ENCODE assay signal across 8 cellular contexts in the genomic region with DNA sequence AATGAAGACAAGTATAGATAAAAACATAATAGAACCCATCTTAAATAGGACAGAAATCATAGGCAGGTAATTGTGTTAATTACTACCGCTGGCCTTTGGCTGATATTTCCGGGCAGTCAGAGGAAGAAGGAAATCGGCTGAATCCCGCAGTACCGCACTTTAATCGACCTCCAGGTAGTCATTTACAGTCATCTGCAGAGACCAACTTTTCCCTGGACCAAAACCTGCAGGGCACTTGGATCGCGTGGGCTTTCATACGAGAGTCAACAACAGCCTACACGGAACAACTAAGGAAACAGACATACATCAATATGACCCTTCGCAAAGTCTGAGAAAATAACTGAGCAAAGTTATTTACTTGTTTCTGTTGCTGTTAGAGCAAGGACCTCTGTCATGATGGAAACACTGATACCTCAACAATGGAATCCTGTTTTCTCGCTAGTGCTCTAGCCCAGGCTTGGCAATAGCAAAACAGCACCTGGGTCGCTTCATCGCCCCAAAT. TPM values are rescaled to one million over a fixed set of nuclear protein-coding genes. Genes with fewer than 3 reads are reported as not detected.
A peak's percentile ranks its signal among the peaks of the same experiment; 100 is the strongest.
DNase-seq lines count a peak whose midpoint lies in the region; ATAC-seq, FAIRE-seq and TF ChIP-seq lines count a peak whose summit lies in the region.

No MANE protein-coding gene starts in this region.

- ATAC-seq in A549 (no peak), GM18858 (IDR thresholded peaks at IDR 0.05; ENCODE audit: unreplicated experiment) (peak; percentile 0), GM19467 (IDR thresholded peaks at IDR 0.05; ENCODE audit: unreplicated experiment) (no peak), GM21825 (IDR thresholded peaks at IDR 0.05; ENCODE audit: unreplicated experiment) (no peak)

- H3K4me3 ChIP-seq in A549 (peak overlapping the region; percentile 76), epithelial cell of proximal tubule (ENCODE audit: low read depth, low read length) (peak overlapping the region; percentile 94), neuronal stem cell (ENCODE audit: low read length in 2 of 2) (peak overlapping the region; percentile 80 to 90)

- no peak overlapping the region for H2AK5ac ChIP-seq in neuronal stem cell (ENCODE audit: low read depth, low read length)

- TF ChIP-seq POLR2A in A549 (IDR thresholded peaks at IDR 0.05; ENCODE audit: low read length) (no peak), H54 (IDR thresholded peaks at IDR 0.05; ENCODE audit: low read depth, low read length) (no peak)

- H4K91ac ChIP-seq in neuronal stem cell (ENCODE audit: low read depth, low read length, poor library complexity), result no peak overlapping the region

- peaks cover 5% of the 10 kb centered on the region for H3K79me1 ChIP-seq in neuronal stem cell (ENCODE audit: low read depth, low read length)

- no peak overlapping the region for H2BK5ac ChIP-seq in neuronal stem cell (ENCODE audit: low read length)

- no peaks in the 10 kb centered on the region for H3K27me3 ChIP-seq in neuronal stem cell (ENCODE audit: control insufficient read depth in 3 of 3, insufficient read depth in 3 of 3, low read depth in 1 of 3, low read length in 3 of 3)

- TF ChIP-seq CTCF in A549 (IDR thresholded peaks at IDR 0.05), result no peak
- TF ChIP-seq CTCF in epithelial cell of proximal tubule (conservative IDR thresholded peaks at IDR 0.05; ENCODE audit: low read depth, low read length), result no peak

- H3K9me3 ChIP-seq in A549, result no peaks in the 10 kb centered on the region
- H3K9me3 ChIP-seq in neuronal stem cell (replicated peaks in 1 of 2; ENCODE audit: control insufficient read depth in 2 of 2, insufficient read depth in 1 of 2, low read depth in 1 of 2, low read length in 2 of 2), result peaks cover 0 to 9% of the 10 kb centered on the region in 2 donors

- H3K4ac ChIP-seq in neuronal stem cell (ENCODE audit: low read length), result no peak overlapping the region

- DNase-seq in A549 (ENCODE audit: low read depth in 1 of 2, low spot score in 1 of 2), result no peak
- peak; percentile 28 for DNase-seq in SW480 (ENCODE audit: low spot score)
- no peak for DNase-seq in epithelial cell of proximal tubule (ENCODE audit: low read depth)
- DNase-seq in neuronal stem cell (ENCODE audit: low spot score), result no peak
- DNase-seq in H54 (ENCODE audit: insufficient read length, low spot score), result no peak

- peak overlapping the region; percentile 75 for H3K9ac ChIP-seq in neuronal stem cell (ENCODE audit: low read depth, low read length, poor library complexity)

- POLR2A ChIA-PET in A549 (lab: Yijun Ruan, JAX), result interaction anchor here (1.4 kb wide), 1 partner anchor 10 kb away, joined by 7 read pairs; no protein-coding TSS in a partner anchor

- H2BK120ac ChIP-seq in neuronal stem cell (ENCODE audit: low read depth, low read length), result no peak overlapping the region

- 17% methylated on average over 14 of the region's 14 CpGs for WGBS in A549 (ENCODE audit: missing lambda C conversion rate)
- WGBS in neuronal stem cell (ENCODE audit: extremely low coverage in 2 of 2, insufficient read length in 2 of 2, insufficient replicate concordance in 1 of 2), 2 donors, result no CpG with 5 or more reads among the region's 14 CpGs

- peaks cover 23% of the 10 kb centered on the region; the same call in 2 of the 3 replicates for H3K4me1 ChIP-seq in A549
- peaks cover 3 to 6% of the 10 kb centered on the region in 2 donors for H3K4me1 ChIP-seq in neuronal stem cell (ENCODE audit: control insufficient read depth in 2 of 2, insufficient read depth in 1 of 2, low read depth in 1 of 2, low read length in 2 of 2)

- H3K27ac ChIP-seq in A549, result peak overlapping the region; percentile 79 to 90
- peak overlapping the region; percentile 94 for H3K27ac ChIP-seq in neuronal stem cell (replicated peaks; ENCODE audit: low read length)

- TF ChIP-seq RAD21 in A549 (conservative IDR thresholded peaks at IDR 0.05 in 1 of 2, IDR thresholded peaks at IDR 0.05 in 1 of 2), result no peak

- peaks cover 3 to 28% of the 10 kb centered on the region in 2 donors for H3K36me3 ChIP-seq in neuronal stem cell (replicated peaks in 1 of 2; ENCODE audit: control insufficient read depth in 2 of 2, insufficient read depth in 2 of 2, low read length in 2 of 2)

- CTCF ChIA-PET in A549 (lab: Yijun Ruan, JAX), result interaction anchor here (0.6 kb wide), 1 partner anchor 1039 kb away, joined by 3 read pairs; no protein-coding TSS in a partner anchor

- H4K8ac ChIP-seq in neuronal stem cell (ENCODE audit: low read depth, low read length), result no peak overlapping the region

- H2BK12ac ChIP-seq in neuronal stem cell (ENCODE audit: low read length), result no peak overlapping the region

- H3K4me2 ChIP-seq in A549 (peak overlapping the region; percentile 91), neuronal stem cell (ENCODE audit: insufficient read depth, low read length, poor library complexity, severe bottlenecking) (peak overlapping the region; percentile 52)

- H3K23ac ChIP-seq in neuronal stem cell (ENCODE audit: low read depth, low read length, poor library complexity), result peak overlapping the region; percentile 40

- H2AFZ ChIP-seq in neuronal stem cell (ENCODE audit: low read length), result peak overlapping the region; percentile 91

- no peak overlapping the region for H3K18ac ChIP-seq in neuronal stem cell (ENCODE audit: low read length)

- no peak overlapping the region for H3K14ac ChIP-seq in neuronal stem cell (ENCODE audit: low read length)

- no peak for TF ChIP-seq EP300 in A549 (IDR thresholded peaks at IDR 0.05)

- no peak for FAIRE-seq in A549 (lab: Jason Lieb, UNC)
- no peak for FAIRE-seq in H54 (lab: Jason Lieb, UNC)

- H2BK15ac ChIP-seq in neuronal stem cell (ENCODE audit: low read length), result no peak overlapping the region

TF ChIP-seq in A549, 52 proteins besides CTCF, POLR2A, EP300 and RAD21 (continues in another document):
- no peak for TF ChIP-seq HOXB5 (CRISPR knock-in tag; IDR thresholded peaks at IDR 0.05)
- no peak for TF ChIP-seq PBX3 (IDR thresholded peaks at IDR 0.05)
- TF ChIP-seq HEYL (CRISPR knock-in tag; IDR thresholded peaks at IDR 0.05), result no peak
- TF ChIP-seq, protein P1, sequence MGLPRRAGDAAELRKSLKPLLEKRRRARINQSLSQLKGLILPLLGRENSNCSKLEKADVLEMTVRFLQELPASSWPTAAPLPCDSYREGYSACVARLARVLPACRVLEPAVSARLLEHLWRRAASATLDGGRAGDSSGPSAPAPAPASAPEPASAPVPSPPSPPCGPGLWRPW (IDR thresholded peaks at IDR 0.05), result no peak
- TF ChIP-seq CHD2 (IDR thresholded peaks at IDR 0.05; ENCODE audit: low read length, partially characterized antibody), result no peak
- no peak for TF ChIP-seq GATA3 (IDR thresholded peaks at IDR 0.05; ENCODE audit: borderline replicate concordance)
- no peak for TF ChIP-seq USF2 (IDR thresholded peaks at IDR 0.05)
- no peak for TF ChIP-seq MAZ (IDR thresholded peaks at IDR 0.05; ENCODE audit: borderline replicate concordance, low read depth, low read length)
- no peak for TF ChIP-seq JUNB (IDR thresholded peaks at IDR 0.05)
- no peak for TF ChIP-seq NPAS2 (CRISPR knock-in tag; IDR thresholded peaks at IDR 0.05; ENCODE audit: borderline replicate concordance)
- TF ChIP-seq, protein P2, sequence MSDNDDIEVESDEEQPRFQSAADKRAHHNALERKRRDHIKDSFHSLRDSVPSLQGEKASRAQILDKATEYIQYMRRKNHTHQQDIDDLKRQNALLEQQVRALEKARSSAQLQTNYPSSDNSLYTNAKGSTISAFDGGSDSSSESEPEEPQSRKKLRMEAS (IDR thresholded peaks at IDR 0.05), result no peak

RNA-seq across cellular contexts. Expression of gene KBTBD3, which starts 0.7 kb away (rescaled TPM):
- polyA plus RNA-seq in A549 (2011; rRNA removed) (6.9 and 9.4 TPM in 2 replicates), A549 (2017; fragmentation: RNase III; extraction: RNeasy Plus Mini Kit Qiagen cat#74134 plus additional on column Dnase treatment) (3.3 to 3.7 TPM (median 3.4 TPM) in 3 replicates)
- 0.52 and 0.60 TPM in 2 replicates for polyA plus RNA-seq in A549 (2012; cell fraction: cytosol; rRNA removed)
- polyA plus RNA-seq in A549 (2012; cell fraction: nucleus; rRNA removed), result 0.24 TPM in 2 replicates
- 1.5 and 6.2 TPM in 2 replicates for polyA minus RNA-seq in A549 (2011; rRNA and poly(A)+ RNA removed)
- 4.2 and 5.2 TPM in 2 replicates for total RNA-seq in epithelial cell of proximal tubule
- polyA plus RNA-seq in neuronal stem cell (2013, experiment 1 of 2), result 3.9 TPM
- polyA plus RNA-seq in neuronal stem cell (2013, experiment 2 of 2), result 4.0 TPM

RNA-seq across cellular contexts. Expression of gene AASDHPPT, which starts 1.0 kb away (rescaled TPM):
- polyA plus RNA-seq in A549 (2011; rRNA removed) (43.4 and 68.1 TPM in 2 replicates), A549 (2017; fragmentation: RNase III; extraction: RNeasy Plus Mini Kit Qiagen cat#74134 plus additional on column Dnase treatment) (39.8 to 42.6 TPM (median 40.5 TPM) in 3 replicates)
- polyA plus RNA-seq in A549 (2012; cell fraction: cytosol; rRNA removed), result 22.5 and 23.5 TPM in 2 replicates
- polyA plus RNA-seq in A549 (2012; cell fraction: nucleus; rRNA removed), result 8.7 and 12.1 TPM in 2 replicates
- 13.2 and 15.1 TPM in 2 replicates for polyA minus RNA-seq in A549 (2011; rRNA and poly(A)+ RNA removed)
- 48.8 and 60.8 TPM in 2 replicates for total RNA-seq in epithelial cell of proximal tubule
- polyA plus RNA-seq in neuronal stem cell (2013, experiment 1 of 2), result 58.0 TPM
- 60.9 TPM for polyA plus RNA-seq in neuronal stem cell (2013, experiment 2 of 2)

RNA-seq across cellular contexts. Expression of gene MSANTD4, which starts 54.4 kb away (rescaled TPM):
- polyA plus RNA-seq in A549 (2011; rRNA removed) (10.7 and 14.2 TPM in 2 replicates), A549 (2017; fragmentation: RNase III; extraction: RNeasy Plus Mini Kit Qiagen cat#74134 plus additional on column Dnase treatment) (9.2 to 10.5 TPM (median 9.4 TPM) in 3 replicates)
- polyA plus RNA-seq in A549 (2012; cell fraction: cytosol; rRNA removed), result 1.5 and 1.9 TPM in 2 replicates
- 1.1 and 1.4 TPM in 2 replicates for polyA plus RNA-seq in A549 (2012; cell fraction: nucleus; rRNA removed)
- polyA minus RNA-seq in A549 (2011; rRNA and poly(A)+ RNA removed), result 7.1 and 7.7 TPM in 2 replicates
- total RNA-seq in epithelial cell of proximal tubule, result 14.9 and 24.4 TPM in 2 replicates
- 20.8 TPM for polyA plus RNA-seq in neuronal stem cell (2013, experiment 1 of 2)
- 22.5 TPM for polyA plus RNA-seq in neuronal stem cell (2013, experiment 2 of 2)
